In the genomic region with DNA sequence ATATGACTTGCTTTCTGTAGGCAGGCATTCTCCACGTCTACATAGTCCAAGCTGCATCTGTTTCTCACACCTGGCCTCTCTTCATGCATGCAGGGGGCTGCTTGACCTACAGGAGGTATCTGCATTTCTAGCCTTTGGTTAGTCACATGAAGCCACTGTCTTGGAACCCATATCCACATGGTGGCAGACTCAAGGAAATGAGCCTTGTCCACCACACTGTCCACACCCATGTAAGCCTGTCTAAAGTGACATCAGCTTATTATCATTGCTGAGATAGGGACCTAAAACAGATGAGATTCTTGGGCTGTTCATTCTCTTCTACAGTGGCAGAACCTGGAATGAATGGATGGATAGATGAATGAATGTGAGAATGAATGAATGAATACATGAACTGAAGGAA, we compare ENCODE assay signal across 11 cellular contexts.
DNase-seq lines count a peak whose midpoint lies in the region; ATAC-seq, FAIRE-seq and TF ChIP-seq lines count a peak whose summit lies in the region.
"Had no signal": no experiment of that assay in that cellular context is flagged by ENCODE, and none has a peak within 500 bp of the region (broad histone marks: within the 10 kb centered on the region; RNA-seq: fewer than 3 reads in every experiment).

No MANE protein-coding gene starts in this region.

- TF ChIP-seq CTCF in A549 (IDR thresholded peaks at IDR 0.05) (no peak), Calu3 (IDR thresholded peaks at IDR 0.05; ENCODE audit: unreplicated experiment) (no peak), foreskin keratinocyte (conservative IDR thresholded peaks at IDR 0.05) (no peak), gastroesophageal sphincter (IDR thresholded peaks at IDR 0.05) (no peak), coronary artery (IDR thresholded peaks at IDR 0.05) (no peak)

- H3K27ac Mint-ChIP-seq in Calu3 (ENCODE audit: unreplicated experiment) = peak overlapping the region; percentile 78
- peak overlapping the region; percentile 62 for H3K27ac Mint-ChIP-seq in activated CD8-positive, alpha-beta T cell treated with anti-CD3 and anti-CD28 coated beads, Interleukin-2, amount 10 ng/mL, durations not matched to agents 7 days and 5 days
- H3K27ac Mint-ChIP-seq: mesothelial cell of epicardium had no signal

- TF ChIP-seq POLR2A in A549 (IDR thresholded peaks at IDR 0.05; ENCODE audit: low read length) (no peak), gastroesophageal sphincter (IDR thresholded peaks at IDR 0.05) (no peak)

- POLR2A ChIA-PET in A549 (lab: Yijun Ruan, JAX) = no interaction called here
- POLR2A ChIA-PET in activated CD8-positive, alpha-beta T cell treated with anti-CD3 and anti-CD28 coated beads, Interleukin-2, amount 10 ng/mL, durations not matched to agents 7 days and 5 days (lab: Charles Lee) = no interaction called here

- H3K4me1 ChIP-seq in A549 = peaks cover 61% of the 10 kb centered on the region
- H3K4me1 ChIP-seq in foreskin keratinocyte = peaks cover 37% of the 10 kb centered on the region
- H3K4me1 ChIP-seq in gastroesophageal sphincter = no peaks in the 10 kb centered on the region
- H3K4me1 ChIP-seq in SJCRH30 = no peaks in the 10 kb centered on the region

- H3K4me2 ChIP-seq in A549 = peak overlapping the region; percentile 60

- no TSS peak for BruUV-seq in Calu3 (replicated peaks; lab: Mats Ljungman, UMichigan)

- H3K36me3 Mint-ChIP-seq in Calu3 (ENCODE audit: insufficient read depth, unreplicated experiment) = peaks cover 5% of the 10 kb centered on the region
- peaks cover 88% of the 10 kb centered on the region for H3K36me3 Mint-ChIP-seq in activated CD8-positive, alpha-beta T cell treated with anti-CD3 and anti-CD28 coated beads, Interleukin-2, amount 10 ng/mL, durations not matched to agents 7 days and 5 days (ENCODE audit: low read depth)
- H3K36me3 Mint-ChIP-seq: mesothelial cell of epicardium had no signal

- peak in 1 of 2 experiments; percentile 41 for DNase-seq in A549 (ENCODE audit: low read depth in 1 of 2, low spot score in 1 of 2)
- DNase-seq in Calu3 = no peak
- DNase-seq in activated CD8-positive, alpha-beta T cell treated with anti-CD3 and anti-CD28 coated beads, Interleukin-2, amount 10 ng/mL, durations not matched to agents 7 days and 5 days = no peak
- no peak for DNase-seq in foreskin keratinocyte
- no peak for DNase-seq in urothelium cell line (ENCODE audit: low spot score)
- no peak for DNase-seq in SJCRH30
- DNase-seq in coronary artery (ENCODE audit: low spot score) = no peak

- peak; percentile 17 to 40; a peak in 3 of 6 replicates for ATAC-seq in A549
- ATAC-seq in activated CD8-positive, alpha-beta T cell treated with anti-CD3 and anti-CD28 coated beads, Interleukin-2, amount 10 ng/mL, durations not matched to agents 7 days and 5 days = no peak
- ATAC-seq in foreskin keratinocyte = no peak
- ATAC-seq in gastroesophageal sphincter = no peak

- peak overlapping the region; percentile 69 to 89 for H3K27ac ChIP-seq in A549
- H3K27ac ChIP-seq in foreskin keratinocyte = peak overlapping the region; percentile 78
- no peak overlapping the region for H3K27ac ChIP-seq in gastroesophageal sphincter
- H3K27ac ChIP-seq in SJCRH30 = no peak overlapping the region
- H3K27ac ChIP-seq in coronary artery = no peak overlapping the region

- peak overlapping the region; percentile 32 for H3K4me3 Mint-ChIP-seq in Calu3 (ENCODE audit: low read depth, unreplicated experiment)
- no peak overlapping the region for H3K4me3 Mint-ChIP-seq in activated CD8-positive, alpha-beta T cell treated with anti-CD3 and anti-CD28 coated beads, Interleukin-2, amount 10 ng/mL, durations not matched to agents 7 days and 5 days
- H3K4me3 Mint-ChIP-seq: mesothelial cell of epicardium had no signal

- CTCF ChIA-PET in A549 (lab: Yijun Ruan, JAX) = interaction anchor here (0.6 to 1.2 kb wide), 3 partner anchors 118 to 780 kb away, joined by 3 read pairs; no protein-coding TSS in a partner anchor
- CTCF ChIA-PET in Calu3 (lab: Charles Lee) = interaction anchor here (2.6 kb wide), 1 partner anchor 28 kb away, joined by 10 read pairs; no protein-coding TSS in a partner anchor
- CTCF ChIA-PET in activated CD8-positive, alpha-beta T cell treated with anti-CD3 and anti-CD28 coated beads, Interleukin-2, amount 10 ng/mL, durations not matched to agents 7 days and 5 days (lab: Charles Lee) = no interaction called here

- TF ChIP-seq RAD21 in A549 (conservative IDR thresholded peaks at IDR 0.05 in 1 of 2, IDR thresholded peaks at IDR 0.05 in 1 of 2) = no peak

- 97% methylated on average over 1 of the region's 1 CpG for WGBS in A549 (ENCODE audit: missing lambda C conversion rate)
- WGBS in gastroesophageal sphincter (ENCODE audit: low coverage in 1 of 2), 2 donors = 60 to 85% methylated on average over 1 of the region's 1 CpG

- FAIRE-seq in A549 (lab: Jason Lieb, UNC) = no peak
- FAIRE-seq in urothelium cell line (lab: Jason Lieb, UNC) = no peak
- FAIRE-seq: G401.6 had no signal

- no peak for TF ChIP-seq EP300 in A549 (IDR thresholded peaks at IDR 0.05)
- TF ChIP-seq EP300 in gastroesophageal sphincter (IDR thresholded peaks at IDR 0.05) = no peak

- intact Hi-C loops in Calu3 (cut with micrococcal nuclease; ENCODE audit: unreplicated experiment) = loop anchor here (2.0 to 10.0 kb wide), 2 partner anchors 89 to 123 kb away; no protein-coding TSS in a partner anchor

- H3K27me3 Mint-ChIP-seq in Calu3 (ENCODE audit: unreplicated experiment) = no peaks in the 10 kb centered on the region
- H3K27me3 Mint-ChIP-seq in activated CD8-positive, alpha-beta T cell treated with anti-CD3 and anti-CD28 coated beads, Interleukin-2, amount 10 ng/mL, durations not matched to agents 7 days and 5 days (ENCODE audit: low read depth) = no peaks in the 10 kb centered on the region

- H3K9me3 ChIP-seq in A549 = no peaks in the 10 kb centered on the region
- no peaks in the 10 kb centered on the region for H3K9me3 ChIP-seq in gastroesophageal sphincter
- H3K9me3 ChIP-seq in SJCRH30 (replicated peaks) = no peaks in the 10 kb centered on the region
- H3K9me3 ChIP-seq: BLaER1 treated with 17β-estradiol and CSF1 and Interleukin-3, amounts not matched to agents 10 nM and 100 nM had no signal

- 0 out of 3 replicates have a peak overlapping the region, but pooled peaks have one; percentile 1 for H3K4me3 ChIP-seq in A549
- no peak overlapping the region for H3K4me3 ChIP-seq in gastroesophageal sphincter
- no peak overlapping the region for H3K4me3 ChIP-seq in SJCRH30
- H3K4me3 ChIP-seq in coronary artery = no peak overlapping the region
- H3K4me3 ChIP-seq: BLaER1 treated with 17β-estradiol and CSF1 and Interleukin-3, amounts not matched to agents 10 nM and 100 nM had no signal

- H3K27me3 ChIP-seq in foreskin keratinocyte (no peaks in the 10 kb centered on the region), gastroesophageal sphincter (no peaks in the 10 kb centered on the region), SJCRH30 (no peaks in the 10 kb centered on the region)
- H3K27me3 ChIP-seq: BLaER1 treated with 17β-estradiol and CSF1 and Interleukin-3, amounts not matched to agents 10 nM and 100 nM had no signal

- no peaks in the 10 kb centered on the region for H3K36me3 ChIP-seq in gastroesophageal sphincter
- no peaks in the 10 kb centered on the region; the same call in 1 of the 2 replicates for H3K36me3 ChIP-seq in SJCRH30

- peaks cover 46% of the 10 kb centered on the region for H3K4me1 Mint-ChIP-seq in Calu3 (ENCODE audit: low read depth, unreplicated experiment)
- H3K4me1 Mint-ChIP-seq in activated CD8-positive, alpha-beta T cell treated with anti-CD3 and anti-CD28 coated beads, Interleukin-2, amount 10 ng/mL, durations not matched to agents 7 days and 5 days (ENCODE audit: low read depth) = peaks cover 37% of the 10 kb centered on the region

- H3K9me3 Mint-ChIP-seq in Calu3 (ENCODE audit: low read depth, unreplicated experiment) = no peaks in the 10 kb centered on the region
- H3K9me3 Mint-ChIP-seq in activated CD8-positive, alpha-beta T cell treated with anti-CD3 and anti-CD28 coated beads, Interleukin-2, amount 10 ng/mL, durations not matched to agents 7 days and 5 days (ENCODE audit: insufficient read depth) = no peaks in the 10 kb centered on the region

TF ChIP-seq in A549, 52 proteins besides CTCF, POLR2A, EP300 and RAD21 (continues in another document):
- no peak for TF ChIP-seq HDAC2 (IDR thresholded peaks at IDR 0.05)
- TF ChIP-seq USF2 (IDR thresholded peaks at IDR 0.05) = no peak
- no peak for TF ChIP-seq TP53 (CRISPR knock-in tag; IDR thresholded peaks at IDR 0.05)
- no peak for TF ChIP-seq SREBF2 (IDR thresholded peaks at IDR 0.05)
- TF ChIP-seq CHD4 (IDR thresholded peaks at IDR 0.05; ENCODE audit: borderline replicate concordance) = no peak
- TF ChIP-seq NPAS2 (CRISPR knock-in tag; IDR thresholded peaks at IDR 0.05; ENCODE audit: borderline replicate concordance) = no peak
- TF ChIP-seq MAFK (IDR thresholded peaks at IDR 0.05; ENCODE audit: partially characterized antibody) = no peak
- TF ChIP-seq MYC (IDR thresholded peaks at IDR 0.05; ENCODE audit: borderline replicate concordance, low read length) = no peak
- TF ChIP-seq, protein P1, sequence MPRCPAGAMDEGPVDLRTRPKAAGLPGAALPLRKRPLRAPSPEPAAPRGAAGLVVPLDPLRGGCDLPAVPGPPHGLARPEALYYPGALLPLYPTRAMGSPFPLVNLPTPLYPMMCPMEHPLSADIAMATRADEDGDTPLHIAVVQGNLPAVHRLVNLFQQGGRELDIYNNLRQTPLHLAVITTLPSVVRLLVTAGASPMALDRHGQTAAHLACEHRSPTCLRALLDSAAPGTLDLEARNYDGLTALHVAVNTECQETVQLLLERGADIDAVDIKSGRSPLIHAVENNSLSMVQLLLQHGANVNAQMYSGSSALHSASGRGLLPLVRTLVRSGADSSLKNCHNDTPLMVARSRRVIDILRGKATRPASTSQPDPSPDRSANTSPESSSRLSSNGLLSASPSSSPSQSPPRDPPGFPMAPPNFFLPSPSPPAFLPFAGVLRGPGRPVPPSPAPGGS (IDR thresholded peaks at IDR 0.05) = no peak
- no peak for TF ChIP-seq ZNF302 (CRISPR knock-in tag; IDR thresholded peaks at IDR 0.05)
- TF ChIP-seq ZC3H11A (IDR thresholded peaks at IDR 0.05) = no peak
- TF ChIP-seq, protein P2, sequence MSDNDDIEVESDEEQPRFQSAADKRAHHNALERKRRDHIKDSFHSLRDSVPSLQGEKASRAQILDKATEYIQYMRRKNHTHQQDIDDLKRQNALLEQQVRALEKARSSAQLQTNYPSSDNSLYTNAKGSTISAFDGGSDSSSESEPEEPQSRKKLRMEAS (IDR thresholded peaks at IDR 0.05) = no peak
- no peak for TF ChIP-seq ESRRA (IDR thresholded peaks at IDR 0.05; ENCODE audit: borderline replicate concordance, low read length)

Comparison
In these comparisons a context has a peak if more than half of its experiments do, and no peak if none do; other contexts are left out.
1. ATAC-seq: peak in A549 (2 of 2); none in activated CD8-positive, alpha-beta T cell treated with anti-CD3 and anti-CD28 coated beads, Interleukin-2, amount 10 ng/mL, durations not matched to agents 7 days and 5 days (single experiment), foreskin keratinocyte (single experiment) and gastroesophageal sphincter (single experiment).
2. H3K27ac ChIP-seq: peak in A549 (2 of 2) and foreskin keratinocyte (single experiment); none in gastroesophageal sphincter (0 of 4), SJCRH30 (single experiment) and coronary artery (0 of 2).